Comparison of ENCODE assay signal across 12 cellular contexts in the genomic region with DNA sequence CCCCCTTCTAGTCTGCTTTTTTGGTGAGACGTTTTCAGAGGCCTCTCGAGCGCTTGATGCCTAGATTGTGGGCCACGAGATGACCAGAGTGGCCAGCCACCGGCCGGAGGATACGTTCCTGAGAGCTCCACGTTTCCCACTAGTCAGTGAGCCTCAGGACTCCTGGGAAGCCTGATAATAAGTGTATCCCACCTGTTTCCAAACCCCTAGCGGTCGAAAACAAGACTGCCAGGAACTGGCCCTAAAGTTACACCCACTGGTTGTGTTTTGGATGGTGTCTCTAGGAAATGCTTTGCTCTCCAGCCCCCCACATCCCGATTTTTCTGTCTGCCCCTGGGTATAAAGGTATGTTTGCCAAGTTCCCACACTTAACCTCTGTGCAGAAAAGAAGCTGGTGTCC. TPM values are rescaled to one million over a fixed set of nuclear protein-coding genes. Genes with fewer than 3 reads are reported as not detected.
A peak's percentile ranks its signal among the peaks of the same experiment; 100 is the strongest.
DNase-seq lines count a peak whose midpoint lies in the region; ATAC-seq and TF ChIP-seq lines count a peak whose summit lies in the region.
"Had no signal": no experiment of that assay in that cellular context is flagged by ENCODE, and none has a peak within 500 bp of the region (broad histone marks: within the 10 kb centered on the region; RNA-seq: fewer than 3 reads in every experiment).

No MANE protein-coding gene starts in this region.

- H3K27me3 ChIP-seq in CD4-positive, CD25-positive, alpha-beta regulatory T cell (ENCODE audit: control insufficient read depth, insufficient read depth, low read length), result no peaks in the 10 kb centered on the region
- no peaks in the 10 kb centered on the region for H3K27me3 ChIP-seq in MG63
- no peaks in the 10 kb centered on the region for H3K27me3 ChIP-seq in body of pancreas

- no peak for DNase-seq in CD4-positive, CD25-positive, alpha-beta regulatory T cell
- DNase-seq in MG63 (peak; percentile 23), body of pancreas (peak in 3 of 4 donors; percentile 8 to 20 (median 19)), mesothelial cell of epicardium (ENCODE audit: low spot score in 2 of 2, unreplicated experiment in 2 of 2) (peak in 1 of 2 experiments; percentile 41), lower leg skin (ENCODE audit: low spot score in 2 of 2) (no peak)
- DNase-seq: activated naive CD8-positive, alpha-beta T cell treated with anti-CD3 and anti-CD28 coated beads for 36 hours; KBM-7; WERI-Rb-1 had no signal

- H3K9me3 ChIP-seq in CD4-positive, CD25-positive, alpha-beta regulatory T cell (ENCODE audit: control insufficient read depth in 2 of 2, low read length in 2 of 2), result no peaks in the 10 kb centered on the region
- H3K9me3 ChIP-seq in MG63 (no peaks in the 10 kb centered on the region), body of pancreas (no peaks in the 10 kb centered on the region)

- H3K4me3 Mint-ChIP-seq in CD4-positive, CD25-positive, alpha-beta regulatory T cell, result peak overlapping the region in 3 of 4 donors; percentile 69 to 91 (median 85)
- peak overlapping the region; percentile 75 for H3K4me3 Mint-ChIP-seq in mesothelial cell of epicardium
- H3K4me3 Mint-ChIP-seq: activated naive CD8-positive, alpha-beta T cell treated with anti-CD3 and anti-CD28 coated beads for 36 hours had no signal

- no peaks in the 10 kb centered on the region for H3K4me1 ChIP-seq in CD4-positive, CD25-positive, alpha-beta regulatory T cell (ENCODE audit: control insufficient read depth, insufficient read depth, low read length, poor library complexity, severe bottlenecking)
- no peaks in the 10 kb centered on the region for H3K4me1 ChIP-seq in body of pancreas

- peaks cover 0 to 11% (median 2%) of the 10 kb centered on the region in 4 donors for H3K4me1 Mint-ChIP-seq in CD4-positive, CD25-positive, alpha-beta regulatory T cell
- peaks cover 2% of the 10 kb centered on the region for H3K4me1 Mint-ChIP-seq in mesothelial cell of epicardium

- H3K27ac Mint-ChIP-seq in CD4-positive, CD25-positive, alpha-beta regulatory T cell, result peak overlapping the region in 2 of 3 donors; percentile 15 to 44
- H3K27ac Mint-ChIP-seq in mesothelial cell of epicardium, result peak overlapping the region; percentile 64
- H3K27ac Mint-ChIP-seq: activated naive CD8-positive, alpha-beta T cell treated with anti-CD3 and anti-CD28 coated beads for 36 hours had no signal

- H3K27me3 Mint-ChIP-seq in CD4-positive, CD25-positive, alpha-beta regulatory T cell, result no peaks in the 10 kb centered on the region
- H3K27me3 Mint-ChIP-seq in mesothelial cell of epicardium (ENCODE audit: low read depth), result no peaks in the 10 kb centered on the region
- H3K27me3 Mint-ChIP-seq: activated naive CD8-positive, alpha-beta T cell treated with anti-CD3 and anti-CD28 coated beads for 36 hours had no signal

- H3K36me3 Mint-ChIP-seq in CD4-positive, CD25-positive, alpha-beta regulatory T cell, result no peaks in the 10 kb centered on the region
- no peaks in the 10 kb centered on the region for H3K36me3 Mint-ChIP-seq in mesothelial cell of epicardium
- H3K36me3 Mint-ChIP-seq: activated naive CD8-positive, alpha-beta T cell treated with anti-CD3 and anti-CD28 coated beads for 36 hours had no signal

- H3K27ac ChIP-seq in CD4-positive, CD25-positive, alpha-beta regulatory T cell (ENCODE audit: insufficient read depth, low read length, poor library complexity, severe bottlenecking), result no peak overlapping the region
- H3K27ac ChIP-seq in body of pancreas, result no peak overlapping the region
- H3K27ac ChIP-seq: WERI-Rb-1 had no signal

- no peak overlapping the region for H3K4me3 ChIP-seq in CD4-positive, CD25-positive, alpha-beta regulatory T cell (ENCODE audit: low read depth, low read length)
- H3K4me3 ChIP-seq in MG63 (no peak overlapping the region), body of pancreas (no peak overlapping the region), lower leg skin (ENCODE audit: low read depth, poor library complexity, severe bottlenecking) (no peak overlapping the region)

- whole genome bisulfite sequencing in body of pancreas, 2 donors, result 35 to 82% methylated on average over 4 to 5 of the region's 11 CpGs
- 59 to 68% methylated on average over 10 to 11 of the region's 11 CpGs for WGBS in lower leg skin, 2 donors

- no peak for ATAC-seq in CD4-positive, CD25-positive, alpha-beta regulatory T cell (ENCODE audit: low read depth in 2 of 2)
- ATAC-seq in body of pancreas (no peak), HG03097 (IDR thresholded peaks at IDR 0.05; ENCODE audit: low FRiP score, unreplicated experiment) (no peak), HG03378 (IDR thresholded peaks at IDR 0.05; ENCODE audit: unreplicated experiment) (no peak), GM19467 (IDR thresholded peaks at IDR 0.05; ENCODE audit: unreplicated experiment) (no peak)

- H3K36me3 ChIP-seq in CD4-positive, CD25-positive, alpha-beta regulatory T cell (ENCODE audit: control insufficient read depth, insufficient read depth, low read length), result no peaks in the 10 kb centered on the region
- no peaks in the 10 kb centered on the region for H3K36me3 ChIP-seq in MG63
- no peaks in the 10 kb centered on the region for H3K36me3 ChIP-seq in body of pancreas (replicated peaks in 1 of 2; ENCODE audit: insufficient read depth in 1 of 2, low read depth in 2 of 2)
- H3K36me3 ChIP-seq: WERI-Rb-1 had no signal

- intact Hi-C loops in body of pancreas (cut with DNase I), result no loop called here
- intact Hi-C loops in lower leg skin (cut with DNase I; ENCODE audit: low total_unique reads), result no loop called here

- TF ChIP-seq POLR2A in body of pancreas (IDR thresholded peaks at IDR 0.05) (no peak), lower leg skin (IDR thresholded peaks at IDR 0.05) (no peak)

- peak in 3 of 7 experiments; percentile 9 to 23 (median 18) for TF ChIP-seq CTCF in body of pancreas (IDR thresholded peaks at IDR 0.05)
- TF ChIP-seq CTCF in mesothelial cell of epicardium (IDR thresholded peaks at IDR 0.05; ENCODE audit: unreplicated experiment), result peak; percentile 29
- TF ChIP-seq CTCF in lower leg skin (IDR thresholded peaks at IDR 0.05), result no peak

- H3K9me3 Mint-ChIP-seq in CD4-positive, CD25-positive, alpha-beta regulatory T cell, result peaks cover 0 to 4% (median 0%) of the 10 kb centered on the region in 7 donors
- H3K9me3 Mint-ChIP-seq in mesothelial cell of epicardium, result peaks cover 20% of the 10 kb centered on the region
- H3K9me3 Mint-ChIP-seq: activated naive CD8-positive, alpha-beta T cell treated with anti-CD3 and anti-CD28 coated beads for 36 hours had no signal

RNA-seq across cellular contexts. Expression of a gene that starts 4.6 kb away (rescaled TPM):
- not detected for total RNA-seq in CD4-positive, CD25-positive, alpha-beta regulatory T cell
- polyA plus RNA-seq in CD4-positive, CD25-positive, alpha-beta regulatory T cell, result not detected
- not detected in 2 replicates for total RNA-seq in MG63 (2014; rRNA removed; shearing (Covaris generic); ENCODE audit: low replicate concordance)
- total RNA-seq in body of pancreas, result not detected
- not detected in 3 replicates for total RNA-seq in mesothelial cell of epicardium
- not detected for total RNA-seq in lower leg skin
- total RNA-seq: activated naive CD8-positive, alpha-beta T cell treated with anti-CD3 and anti-CD28 coated beads for 36 hours; Daoy had no signal

RNA-seq across cellular contexts. Expression of a gene that starts 31.0 kb away (rescaled TPM):
- 0.59 TPM for total RNA-seq in CD4-positive, CD25-positive, alpha-beta regulatory T cell
- polyA plus RNA-seq in CD4-positive, CD25-positive, alpha-beta regulatory T cell, result not detected
- total RNA-seq in MG63 (2014; rRNA removed; shearing (Covaris generic); ENCODE audit: low replicate concordance), result not detected in 2 replicates
- under 1 TPM in 1 of 2 donors, not detected in 1; 0.78 TPM for total RNA-seq in body of pancreas
- 0.54 to 1.2 TPM (median 0.78 TPM) in 3 replicates for total RNA-seq in mesothelial cell of epicardium
- total RNA-seq in lower leg skin, result 1 to 10 TPM in 1 of 4 donors, under 1 TPM in 1, not detected in 2; 0.62 to 1.0 TPM
- total RNA-seq: activated naive CD8-positive, alpha-beta T cell treated with anti-CD3 and anti-CD28 coated beads for 36 hours had no signal

Comparison
In these comparisons a context has a peak if more than half of its experiments do, and no peak if none do; other contexts are left out.
1. DNase-seq: peak in MG63 (single experiment) and body of pancreas (3 of 4); none in CD4-positive, CD25-positive, alpha-beta regulatory T cell (0 of 3) and lower leg skin (0 of 2).